10 cellular contexts compared by ENCODE assay signal in genomic region chr20:34216382-34216742, GRCh38. TPM values are rescaled to one million over a fixed set of nuclear protein-coding genes. Genes with fewer than 3 reads are reported as not detected.
DNase-seq lines count a peak whose midpoint lies in the region; TF ChIP-seq lines count a peak whose summit lies in the region.
"Had no signal": no experiment of that assay in that cellular context is flagged by ENCODE, and none has a peak within 500 bp of the region (broad histone marks: within the 10 kb centered on the region; RNA-seq: fewer than 3 reads in every experiment).

No MANE protein-coding gene starts in this region.

- peaks cover 45% of the 10 kb centered on the region for H3K27me3 ChIP-seq in iPS-18a (ENCODE audit: control insufficient read depth, insufficient read depth, low read length)
- H3K27me3 ChIP-seq in stomach, result peaks cover 0 to 9% (median 0%) of the 10 kb centered on the region in 3 donors

- peak overlapping the region; percentile 56 for H3K4me3 ChIP-seq in iPS-18a (ENCODE audit: low read length)
- peak overlapping the region; percentile 37 to 53 (median 48) for H3K4me3 ChIP-seq in stomach

- H3K36me3 Mint-ChIP-seq in activated T-helper 2 cell treated with anti-CD3 and anti-CD28 coated beads, Interferon-gamma antibody, Interleukin-2, Interleukin-4, amounts not matched to agents 10 μg/mL and 5 μg/mL and 100 μg/mL, durations not matched to agents 14 hours and 24 hours and 36 hours (ENCODE audit: low read depth), result peaks cover 3% of the 10 kb centered on the region

- H3K4me1 Mint-ChIP-seq in activated T-helper 2 cell treated with anti-CD3 and anti-CD28 coated beads, Interferon-gamma antibody, Interleukin-2, Interleukin-4, amounts not matched to agents 10 μg/mL and 5 μg/mL and 100 μg/mL, durations not matched to agents 14 hours and 24 hours and 36 hours (ENCODE audit: low read depth), result peaks cover 15% of the 10 kb centered on the region
- H3K4me1 Mint-ChIP-seq: nephron progenitor cell had no signal

- DNase-seq in DMS79 treated with DMSO at 0.1 percent for 48 hours (lab: John Stamatoyannopoulos, UW) (peak; percentile 91), DMS79 (lab: John Stamatoyannopoulos, UW) (no peak), stomach (no peak), NCI-H2029 (lab: John Stamatoyannopoulos, UW) (no peak), DMS153 (lab: John Stamatoyannopoulos, UW) (no peak)
- no peak for DNase-seq in activated T-helper 2 cell treated with anti-CD3 and anti-CD28 coated beads, Interferon-gamma antibody, Interleukin-2, Interleukin-4, amounts not matched to agents 10 μg/mL and 5 μg/mL and 100 μg/mL, durations not matched to agents 14 hours and 24 hours and 36 hours (ENCODE audit: low spot score)
- no peak for DNase-seq in effector CD4-positive, alpha-beta T cell

- H3K27ac ChIP-seq in iPS-18a (ENCODE audit: low read length) (no peak overlapping the region), stomach (peak overlapping the region; percentile 51 to 87 (median 72))

- peaks cover 9% of the 10 kb centered on the region for H3K27me3 Mint-ChIP-seq in activated T-helper 2 cell treated with anti-CD3 and anti-CD28 coated beads, Interferon-gamma antibody, Interleukin-2, Interleukin-4, amounts not matched to agents 10 μg/mL and 5 μg/mL and 100 μg/mL, durations not matched to agents 14 hours and 24 hours and 36 hours (ENCODE audit: low read depth)

- peak overlapping the region; percentile 69 for H3K4me3 Mint-ChIP-seq in activated T-helper 2 cell treated with anti-CD3 and anti-CD28 coated beads, Interferon-gamma antibody, Interleukin-2, Interleukin-4, amounts not matched to agents 10 μg/mL and 5 μg/mL and 100 μg/mL, durations not matched to agents 14 hours and 24 hours and 36 hours (ENCODE audit: low read depth)
- H3K4me3 Mint-ChIP-seq: nephron progenitor cell had no signal

- intact Hi-C loops in activated T-helper 2 cell treated with anti-CD3 and anti-CD28 coated beads, Interferon-gamma antibody, Interleukin-2, Interleukin-4, amounts not matched to agents 10 μg/mL and 5 μg/mL and 100 μg/mL, durations not matched to agents 14 hours and 24 hours and 36 hours (cut with micrococcal nuclease), result no loop called here
- intact Hi-C loops in stomach (cut with DNase I; ENCODE audit: low total_unique reads), result no loop called here

- H3K4me1 ChIP-seq in iPS-18a (ENCODE audit: control insufficient read depth, low read depth, low read length), result peaks cover 4% of the 10 kb centered on the region
- peaks cover 0 to 19% (median 14%) of the 10 kb centered on the region in 4 donors for H3K4me1 ChIP-seq in stomach

- peak overlapping the region; percentile 9 for H3K9ac ChIP-seq in iPS-18a (ENCODE audit: low read length)

- TF ChIP-seq CTCF in stomach (IDR thresholded peaks at IDR 0.05), result no peak

- no peak overlapping the region for H3K27ac Mint-ChIP-seq in activated T-helper 2 cell treated with anti-CD3 and anti-CD28 coated beads, Interferon-gamma antibody, Interleukin-2, Interleukin-4, amounts not matched to agents 10 μg/mL and 5 μg/mL and 100 μg/mL, durations not matched to agents 14 hours and 24 hours and 36 hours
- H3K27ac Mint-ChIP-seq: nephron progenitor cell had no signal

- H3K9me3 Mint-ChIP-seq in activated T-helper 2 cell treated with anti-CD3 and anti-CD28 coated beads, Interferon-gamma antibody, Interleukin-2, Interleukin-4, amounts not matched to agents 10 μg/mL and 5 μg/mL and 100 μg/mL, durations not matched to agents 14 hours and 24 hours and 36 hours, result peaks cover 10% of the 10 kb centered on the region

- peaks cover 3% of the 10 kb centered on the region for H3K9me3 ChIP-seq in iPS-18a (ENCODE audit: control insufficient read depth, low read depth, low read length)
- peaks cover 0 to 9% (median 0%) of the 10 kb centered on the region in 4 donors for H3K9me3 ChIP-seq in stomach

- 5 to 11% (median 7%) methylated on average over 2 of the region's 2 CpGs for WGBS in stomach, 5 donors

- H3K36me3 ChIP-seq in iPS-18a (ENCODE audit: control insufficient read depth, low read depth, low read length) (no peaks in the 10 kb centered on the region), stomach (no peaks in the 10 kb centered on the region)

- no peak for TF ChIP-seq POLR2A in stomach (IDR thresholded peaks at IDR 0.05)

- TF ChIP-seq EP300 in stomach (IDR thresholded peaks at IDR 0.05), result no peak

RNA-seq across cellular contexts. Expression of gene ASIP, which starts 24.9 kb away (rescaled TPM):
- total RNA-seq in activated T-helper 2 cell treated with anti-CD3 and anti-CD28 coated beads, Interferon-gamma antibody, Interleukin-2, Interleukin-4, amounts not matched to agents 10 μg/mL and 5 μg/mL and 100 μg/mL, durations not matched to agents 14 hours and 24 hours and 36 hours, result not detected in 2 replicates
- total RNA-seq in stomach, result not detected
- polyA plus RNA-seq in stomach, result 1 to 10 TPM in 1 of 3 donors, under 1 TPM in 1, not detected in 1; 0.35 to 1.1 TPM
- total RNA-seq: A673 had no signal
